In the genomic region with DNA sequence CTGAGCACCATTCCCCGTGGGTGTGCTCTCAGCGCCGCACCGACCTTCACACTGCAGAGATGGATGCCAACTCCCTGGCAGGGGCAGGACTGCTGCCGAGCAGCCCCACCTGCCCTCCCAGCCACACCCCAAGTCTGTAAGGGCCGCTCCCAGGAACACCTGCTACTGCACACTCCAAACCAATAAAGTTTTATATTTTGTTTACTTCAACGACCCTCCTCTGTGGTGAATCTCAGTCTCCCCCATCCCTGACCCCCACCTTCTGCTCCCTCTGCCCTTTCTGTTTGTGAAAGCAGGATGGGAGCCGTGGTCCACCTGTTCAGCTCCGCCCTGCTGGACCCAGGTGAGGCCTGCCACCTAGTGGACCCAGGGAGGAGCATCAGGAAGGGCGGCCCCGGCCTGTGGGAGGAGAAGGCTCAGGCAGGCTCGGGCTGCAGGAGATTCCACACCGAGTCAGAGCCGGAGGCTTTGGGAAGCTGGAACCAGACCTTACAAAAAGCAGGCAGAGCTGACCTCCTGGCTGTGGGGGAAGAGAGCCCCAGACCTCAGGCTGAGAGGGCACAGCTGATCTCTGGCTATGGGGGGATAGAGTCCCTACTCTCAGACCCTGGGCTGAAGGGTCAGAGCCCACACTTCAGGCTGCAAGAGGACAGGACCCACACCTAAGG, we compare ENCODE assay signal across 1 cellular context.
TF ChIP-seq lines count a peak whose summit lies in the region.

No MANE protein-coding gene starts in this region.

TF ChIP-seq in HepG2, 621 proteins besides CTCF, POLR2A, EP300 and RAD21 (continues in another document):
- TF ChIP-seq, protein P1, sequence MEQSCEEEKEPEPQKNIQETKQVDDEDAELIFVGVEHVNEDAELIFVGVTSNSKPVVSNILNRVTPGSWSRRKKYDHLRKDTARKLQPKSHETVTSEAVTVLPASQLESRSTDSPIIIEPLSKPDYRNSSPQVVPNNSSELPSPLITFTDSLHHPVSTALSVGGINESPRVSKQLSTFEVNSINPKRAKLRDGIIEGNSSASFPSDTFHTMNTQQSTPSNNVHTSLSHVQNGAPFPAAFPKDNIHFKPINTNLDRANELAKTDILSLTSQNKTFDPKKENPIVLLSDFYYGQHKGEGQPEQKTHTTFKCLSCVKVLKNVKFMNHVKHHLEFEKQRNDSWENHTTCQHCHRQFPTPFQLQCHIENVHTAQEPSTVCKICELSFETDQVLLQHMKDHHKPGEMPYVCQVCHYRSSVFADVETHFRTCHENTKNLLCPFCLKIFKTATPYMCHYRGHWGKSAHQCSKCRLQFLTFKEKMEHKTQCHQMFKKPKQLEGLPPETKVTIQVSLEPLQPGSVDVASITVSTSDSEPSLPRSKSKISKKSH (CRISPR knock-in tag; IDR thresholded peaks at IDR 0.05; ENCODE audit: borderline replicate concordance), result 0 out of 2 replicates have a peak, but pooled peaks have one; percentile 24
- TF ChIP-seq ZNF687 (CRISPR knock-in tag; IDR thresholded peaks at IDR 0.05) (peak; percentile 70), ZNF609 (CRISPR knock-in tag; IDR thresholded peaks at IDR 0.05; ENCODE audit: borderline replicate concordance) (no peak), TEAD3 (CRISPR knock-in tag; optimal IDR thresholded peaks at IDR 0.05; ENCODE audit: borderline replicate concordance) (peak; percentile 65), SOX13 (IDR thresholded peaks at IDR 0.05) (no peak), SOX13 (CRISPR knock-in tag; conservative IDR thresholded peaks at IDR 0.05 in 1 of 2, IDR thresholded peaks at IDR 0.05 in 1 of 2) (0 out of 4 replicates have a peak, but pooled peaks of 1 of the 2 experiments have one; percentile 20), ZNF274 (CRISPR knock-in tag; IDR thresholded peaks at IDR 0.05) (0 out of 2 replicates have a peak, but pooled peaks have one; percentile 21), STAG1 (CRISPR knock-in tag; IDR thresholded peaks at IDR 0.05) (peak; percentile 96), SALL2 (CRISPR knock-in tag; IDR thresholded peaks at IDR 0.05) (0 out of 2 replicates have a peak, but pooled peaks have one; percentile 28), ZSCAN31 (CRISPR knock-in tag; IDR thresholded peaks at IDR 0.05; ENCODE audit: low read depth) (0 out of 2 replicates have a peak, but pooled peaks have one; percentile 39), ELF1 (CRISPR knock-in tag; IDR thresholded peaks at IDR 0.05) (peak; percentile 81), IRF1 (CRISPR knock-in tag; IDR thresholded peaks at IDR 0.05; ENCODE audit: low read depth) (no peak), ATF3 (CRISPR knock-in tag; IDR thresholded peaks at IDR 0.05) (peak; percentile 34; the same call in 1 of the 2 replicates), HMG20B (CRISPR knock-in tag; conservative IDR thresholded peaks at IDR 0.05) (no peak), SAP130 (CRISPR knock-in tag; IDR thresholded peaks at IDR 0.05; ENCODE audit: low read depth) (peak; percentile 67), ZNF468 (CRISPR knock-in tag; IDR thresholded peaks at IDR 0.05) (no peak), YEATS4 (CRISPR knock-in tag; IDR thresholded peaks at IDR 0.05; ENCODE audit: borderline replicate concordance) (peak; percentile 30; the same call in 1 of the 2 replicates), SKI (IDR thresholded peaks at IDR 0.05; ENCODE audit: partially characterized antibody) (no peak), REPIN1 (CRISPR knock-in tag; IDR thresholded peaks at IDR 0.05; ENCODE audit: borderline replicate concordance, low read depth) (peak; percentile 43; the same call in 1 of the 2 replicates), POGK (CRISPR knock-in tag; conservative IDR thresholded peaks at IDR 0.05) (peak; percentile 66; the same call in 1 of the 2 replicates), RELA (CRISPR knock-in tag; IDR thresholded peaks at IDR 0.05) (0 out of 2 replicates have a peak, but pooled peaks have one; percentile 56), ZNF124 (CRISPR knock-in tag; IDR thresholded peaks at IDR 0.05) (peak; percentile 56; the same call in 1 of the 2 replicates), HOXA9 (CRISPR knock-in tag; IDR thresholded peaks at IDR 0.05; ENCODE audit: borderline replicate concordance) (no peak), PPARG (CRISPR knock-in tag; conservative IDR thresholded peaks at IDR 0.05) (0 out of 2 replicates have a peak, but pooled peaks have one; percentile 62), MEF2D (CRISPR knock-in tag; IDR thresholded peaks at IDR 0.05) (0 out of 2 replicates have a peak, but pooled peaks have one; percentile 28), BCL6 (CRISPR knock-in tag; IDR thresholded peaks at IDR 0.05) (peak; percentile 38; the same call in 1 of the 2 replicates), KLF16 (CRISPR knock-in tag; IDR thresholded peaks at IDR 0.05) (no peak), ASH2L (IDR thresholded peaks at IDR 0.05; ENCODE audit: insufficient read length, low read depth, low read length) (no peak), SALL1 (CRISPR knock-in tag; IDR thresholded peaks at IDR 0.05) (peak; percentile 78), PRDM10 (CRISPR knock-in tag; IDR thresholded peaks at IDR 0.05; ENCODE audit: low read depth) (0 out of 2 replicates have a peak, but pooled peaks have one; percentile 37), ZNF598 (CRISPR knock-in tag; IDR thresholded peaks at IDR 0.05; ENCODE audit: borderline replicate concordance) (peak; percentile 35; the same call in 1 of the 2 replicates), ATF7-NPFF (CRISPR knock-in tag; IDR thresholded peaks at IDR 0.05; ENCODE audit: low read depth) (peak; percentile 30; the same call in 1 of the 2 replicates), ZNF264 (CRISPR knock-in tag; IDR thresholded peaks at IDR 0.05) (no peak), NFYB (CRISPR knock-in tag; IDR thresholded peaks at IDR 0.05) (no peak), AGO2 (optimal IDR thresholded peaks at IDR 0.05; ENCODE audit: low read depth, low read length) (peak; percentile 31), RXRA (CRISPR knock-in tag; IDR thresholded peaks at IDR 0.05) (peak; percentile 56; the same call in 1 of the 2 replicates), ZNF788 (CRISPR knock-in tag; IDR thresholded peaks at IDR 0.05; ENCODE audit: borderline replicate concordance) (peak; percentile 75; the same call in 1 of the 2 replicates), RXRB (CRISPR knock-in tag; IDR thresholded peaks at IDR 0.05; ENCODE audit: borderline replicate concordance) (peak; percentile 49; the same call in 1 of the 2 replicates), ELF3 (CRISPR knock-in tag; IDR thresholded peaks at IDR 0.05) (peak; percentile 70)
- TF ChIP-seq, protein P2, sequence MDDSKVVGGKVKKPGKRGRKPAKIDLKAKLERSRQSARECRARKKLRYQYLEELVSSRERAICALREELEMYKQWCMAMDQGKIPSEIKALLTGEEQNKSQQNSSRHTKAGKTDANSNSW (CRISPR knock-in tag; IDR thresholded peaks at IDR 0.05; ENCODE audit: borderline replicate concordance), result no peak
